In the genomic region with DNA sequence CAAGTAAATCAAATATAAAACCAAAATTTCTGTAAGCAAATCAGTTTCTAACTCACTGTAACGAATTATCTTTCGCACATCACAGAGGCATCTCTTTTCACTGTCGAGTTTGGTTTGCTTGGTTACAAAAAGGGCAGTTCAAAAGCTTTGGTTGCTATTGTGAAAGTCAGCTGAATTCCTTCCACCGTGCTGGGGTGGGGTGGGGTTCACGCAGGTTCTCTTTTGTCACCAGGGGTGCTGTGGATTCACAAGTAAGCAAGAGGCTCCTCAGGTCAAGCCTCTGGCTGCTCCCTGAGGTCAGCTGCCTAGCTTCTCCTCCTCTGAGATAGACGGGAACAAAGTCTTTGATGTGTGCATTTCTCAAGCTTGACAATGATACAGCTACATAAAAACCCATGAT, we compare ENCODE assay signal across 12 cellular contexts. TPM values are rescaled to one million over a fixed set of nuclear protein-coding genes. Genes with fewer than 3 reads are reported as not detected.
DNase-seq lines count a peak whose midpoint lies in the region; ATAC-seq and TF ChIP-seq lines count a peak whose summit lies in the region.
"Had no signal": no experiment of that assay in that cellular context is flagged by ENCODE, and none has a peak within 500 bp of the region (broad histone marks: within the 10 kb centered on the region; RNA-seq: fewer than 3 reads in every experiment).

No MANE protein-coding gene starts in this region.

- intact Hi-C loops in Caco-2 (cut with micrococcal nuclease; ENCODE audit: unreplicated experiment) = loop anchor here (1.0 to 5.0 kb wide), 3 partner anchors 8 to 294 kb away; no protein-coding TSS in a partner anchor

- H3K36me3 ChIP-seq in Caco-2 (ENCODE audit: control insufficient read depth, insufficient read depth, low read length) (no peaks in the 10 kb centered on the region), SJCRH30 (no peaks in the 10 kb centered on the region), gastroesophageal sphincter (no peaks in the 10 kb centered on the region)

- peak overlapping the region; percentile 58 for H3K4me3 Mint-ChIP-seq in Caco-2 (ENCODE audit: unreplicated experiment)
- H3K4me3 Mint-ChIP-seq: CD4-positive, CD25-positive, alpha-beta regulatory T cell; stimulated activated memory B cell treated with anti-CD40 and anti-IgM and Interleukin-4, amounts not matched to agents 10 μg/mL and 1 μg/mL and 100 μg/mL, for 72 hours had no signal

- H3K9me3 Mint-ChIP-seq in Caco-2 (ENCODE audit: unreplicated experiment) = no peaks in the 10 kb centered on the region
- H3K9me3 Mint-ChIP-seq: stimulated activated memory B cell treated with anti-CD40 and anti-IgM and Interleukin-4, amounts not matched to agents 10 μg/mL and 1 μg/mL and 100 μg/mL, for 72 hours had no signal

- CTCF ChIA-PET in Caco-2 (lab: Charles Lee) = interaction anchor here (0.9 to 2.7 kb wide), 7 partner anchors 11 to 189 kb away, joined by 3 to 10 read pairs (median 4); no protein-coding TSS in a partner anchor

- DNase-seq in Caco-2 (peak; percentile 69 to 76), SJCRH30 (no peak), retinal pigment epithelial cell (ENCODE audit: low read depth) (no peak), NCI-H748 treated with DMSO at 0.1 percent for 48 hours (lab: John Stamatoyannopoulos, UW) (no peak)
- DNase-seq: activated CD4-positive, alpha-beta T cell treated with anti-CD3 and anti-CD28 coated beads, Interleukin-2, amount 50 U/mL, for 48 hours; CD4-positive, CD25-positive, alpha-beta regulatory T cell; NCI-H1105 had no signal

- WGBS in gastroesophageal sphincter (ENCODE audit: low coverage in 1 of 2), 2 donors = 30 to 37% methylated on average over 5 to 6 of the region's 6 CpGs

- H3K27ac ChIP-seq in SJCRH30 = peak overlapping the region; percentile 83
- peak overlapping the region; percentile 83 to 91 (median 88) for H3K27ac ChIP-seq in gastroesophageal sphincter

- TF ChIP-seq CTCF in Caco-2 (IDR thresholded peaks at IDR 0.05; ENCODE audit: insufficient read depth in 1 of 2, low read depth in 1 of 2, low read length in 1 of 2, severe bottlenecking in 1 of 2, unreplicated experiment in 1 of 2) (peak in 1 of 2 experiments; percentile 24), gastroesophageal sphincter (IDR thresholded peaks at IDR 0.05) (no peak), retinal pigment epithelial cell (conservative IDR thresholded peaks at IDR 0.05; ENCODE audit: low read depth, low read length) (peak; percentile 2)

- peaks cover 22% of the 10 kb centered on the region for H3K36me3 Mint-ChIP-seq in Caco-2 (ENCODE audit: insufficient read depth, unreplicated experiment)
- H3K36me3 Mint-ChIP-seq: CD4-positive, CD25-positive, alpha-beta regulatory T cell; stimulated activated memory B cell treated with anti-CD40 and anti-IgM and Interleukin-4, amounts not matched to agents 10 μg/mL and 1 μg/mL and 100 μg/mL, for 72 hours had no signal

- H3K27me3 Mint-ChIP-seq in Caco-2 (ENCODE audit: insufficient read depth, unreplicated experiment) = no peaks in the 10 kb centered on the region

- no peak for TF ChIP-seq EP300 in gastroesophageal sphincter (IDR thresholded peaks at IDR 0.05)

- ATAC-seq in gastroesophageal sphincter = peak; percentile 17
- ATAC-seq in GM18867 (IDR thresholded peaks at IDR 0.05; ENCODE audit: unreplicated experiment) = no peak
- no peak for ATAC-seq in HG03378 (IDR thresholded peaks at IDR 0.05; ENCODE audit: unreplicated experiment)
- no peak for ATAC-seq in HG02623 (IDR thresholded peaks at IDR 0.05; ENCODE audit: unreplicated experiment)
- ATAC-seq: stimulated activated memory B cell treated with anti-CD40 and anti-IgM and Interleukin-4, amounts not matched to agents 10 μg/mL and 1 μg/mL and 100 μg/mL, for 72 hours had no signal

- H3K4me3 ChIP-seq in Caco-2 (ENCODE audit: low read depth, low read length) (no peak overlapping the region), SJCRH30 (no peak overlapping the region), gastroesophageal sphincter (no peak overlapping the region), retinal pigment epithelial cell (ENCODE audit: low read length) (no peak overlapping the region)

- peaks cover 69% of the 10 kb centered on the region for H3K4me1 ChIP-seq in Caco-2
- peaks cover 36% of the 10 kb centered on the region for H3K4me1 ChIP-seq in SJCRH30
- H3K4me1 ChIP-seq in gastroesophageal sphincter = peaks cover 15 to 100% (median 25%) of the 10 kb centered on the region in 3 donors

- no peak for TF ChIP-seq POLR2A in gastroesophageal sphincter (IDR thresholded peaks at IDR 0.05)

- POLR2A ChIA-PET in Caco-2 (lab: Charles Lee) = interaction anchor here (0.9 kb wide), 1 partner anchor 122 kb away, joined by 3 read pairs; no protein-coding TSS in a partner anchor

- H3K4me1 Mint-ChIP-seq in Caco-2 (ENCODE audit: low read depth, unreplicated experiment) = peaks cover 52% of the 10 kb centered on the region
- H3K4me1 Mint-ChIP-seq: CD4-positive, CD25-positive, alpha-beta regulatory T cell had no signal

- peak overlapping the region; percentile 95 for H3K27ac Mint-ChIP-seq in Caco-2 (ENCODE audit: unreplicated experiment)
- H3K27ac Mint-ChIP-seq: stimulated activated memory B cell treated with anti-CD40 and anti-IgM and Interleukin-4, amounts not matched to agents 10 μg/mL and 1 μg/mL and 100 μg/mL, for 72 hours had no signal

- BruUV-seq in Caco-2 (replicated peaks; lab: Mats Ljungman, UMichigan) = no TSS peak

- no peaks in the 10 kb centered on the region for H3K9me3 ChIP-seq in Caco-2
- no peaks in the 10 kb centered on the region for H3K9me3 ChIP-seq in SJCRH30 (replicated peaks)
- H3K9me3 ChIP-seq in gastroesophageal sphincter = no peaks in the 10 kb centered on the region

- no peaks in the 10 kb centered on the region for H3K27me3 ChIP-seq in Caco-2 (replicated peaks; ENCODE audit: control insufficient read depth, insufficient read depth, low read length)
- H3K27me3 ChIP-seq in SJCRH30 = no peaks in the 10 kb centered on the region
- H3K27me3 ChIP-seq in gastroesophageal sphincter = no peaks in the 10 kb centered on the region

RNA-seq across cellular contexts. Expression of gene EGFR, which starts 47.7 kb away (rescaled TPM):
- total RNA-seq in Caco-2 (2022) = 55.1 and 60.1 TPM in 2 replicates
- 7.3 and 8.3 TPM in 2 replicates for total RNA-seq in SJCRH30 (2014; rRNA removed; shearing (Covaris generic))
- total RNA-seq in gastroesophageal sphincter = 100 to 1,000 TPM in 3 of 4 donors, 10 to 100 TPM in 1; 85.7 to 126 (median 111) TPM
- total RNA-seq: CD4-positive, CD25-positive, alpha-beta regulatory T cell had no signal

Comparison
In these comparisons a context has a peak if more than half of its experiments do, and no peak if none do; other contexts are left out.
1. DNase-seq: peak in Caco-2 (2 of 2); none in SJCRH30 (0 of 2), retinal pigment epithelial cell (single experiment) and NCI-H748 treated with DMSO at 0.1 percent for 48 hours (single experiment).